27 cellular contexts compared by ENCODE assay signal in the genomic region with DNA sequence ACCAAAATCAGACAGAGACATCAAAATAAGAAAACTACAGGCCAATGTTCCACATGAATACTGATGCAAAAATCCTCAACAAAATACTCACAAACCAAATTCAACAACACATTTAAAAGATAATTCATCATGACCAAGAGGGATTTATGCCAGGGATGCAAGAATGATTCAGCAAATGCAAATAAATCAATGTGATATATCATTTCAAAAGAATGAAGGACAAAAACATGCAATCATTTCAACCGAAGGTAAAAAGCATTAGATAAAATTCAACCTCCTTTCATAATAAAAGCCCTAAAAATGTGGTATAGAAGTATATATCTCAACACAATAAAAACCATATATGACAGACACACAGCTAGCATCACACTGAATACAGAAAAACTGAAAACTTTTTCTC.
DNase-seq lines count a peak whose midpoint lies in the region; ATAC-seq and TF ChIP-seq lines count a peak whose summit lies in the region.
"Had no signal": no experiment of that assay in that cellular context is flagged by ENCODE, and none has a peak within 500 bp of the region (broad histone marks: within the 10 kb centered on the region; RNA-seq: fewer than 3 reads in every experiment).

No MANE protein-coding gene starts in this region.

- H3K27ac Mint-ChIP-seq in MCF 10A (ENCODE audit: low read depth, unreplicated experiment) = no peak overlapping the region
- H3K27ac Mint-ChIP-seq: naive thymus-derived CD8-positive, alpha-beta T cell; T-helper 1 cell treated with Interleukin-12 subunit alpha and Interleukin-12 subunit beta and Interleukin-4 antibody, amounts not matched to agents 30 μg/mL and 1 μg/mL, for 36 hours had no signal

- in situ Hi-C loops in KBM-7 (cut with MboI; ENCODE audit: low pct_unique_long_range_greater_than_20kb, low sequenced_read_pairs) = no loop called here

- H3K79me2 ChIP-seq in trophoblast cell (ENCODE audit: control insufficient read depth, insufficient read depth, low read length, poor library complexity) = no peaks in the 10 kb centered on the region

- H3K23ac ChIP-seq in trophoblast cell (ENCODE audit: low read length) = no peak overlapping the region

- no peak overlapping the region for H2AFZ ChIP-seq in trophoblast cell (ENCODE audit: insufficient read depth, low read length, poor library complexity)

- H4K8ac ChIP-seq in trophoblast cell (ENCODE audit: low read depth, low read length) = no peak overlapping the region

- no peak overlapping the region for H2BK120ac ChIP-seq in trophoblast cell (ENCODE audit: insufficient read depth, low read length, poor library complexity)

- POLR2A ChIA-PET in MCF 10A (lab: Yijun Ruan, JAX) = no interaction called here

- no peak overlapping the region for H2BK5ac ChIP-seq in trophoblast cell (ENCODE audit: low read depth, low read length, poor library complexity)

- no peak overlapping the region for H3K4me2 ChIP-seq in trophoblast cell (ENCODE audit: low read length)

- H4K12ac ChIP-seq in trophoblast cell (ENCODE audit: low read depth, low read length) = no peak overlapping the region

- no CpG with 5 or more reads among the region's 1 CpG for WGBS in trophoblast cell (ENCODE audit: extremely low coverage, insufficient coverage, insufficient read length)
- 73 to 89% (median 77%) methylated on average over 1 of the region's 1 CpG for WGBS in heart left ventricle, 4 donors

- no peak overlapping the region for H3K4me3 Mint-ChIP-seq in MCF 10A (ENCODE audit: unreplicated experiment)
- H3K4me3 Mint-ChIP-seq: CD14-positive monocyte; naive thymus-derived CD8-positive, alpha-beta T cell; T-helper 1 cell treated with Interleukin-12 subunit alpha and Interleukin-12 subunit beta and Interleukin-4 antibody, amounts not matched to agents 30 μg/mL and 1 μg/mL, for 36 hours had no signal

- BruUV-seq in MCF 10A (replicated peaks; lab: Mats Ljungman, UMichigan) = no TSS peak

- H3K18ac ChIP-seq in trophoblast cell (ENCODE audit: low read length) = no peak overlapping the region

- H3K9me3 Mint-ChIP-seq in MCF 10A (ENCODE audit: unreplicated experiment) = peaks cover 9% of the 10 kb centered on the region
- H3K9me3 Mint-ChIP-seq: T-helper 1 cell treated with Interleukin-12 subunit alpha and Interleukin-12 subunit beta and Interleukin-4 antibody, amounts not matched to agents 30 μg/mL and 1 μg/mL, for 36 hours had no signal

- no peaks in the 10 kb centered on the region for H3K36me3 Mint-ChIP-seq in MCF 10A (ENCODE audit: insufficient read depth, unreplicated experiment)
- H3K36me3 Mint-ChIP-seq: CD14-positive monocyte; naive thymus-derived CD8-positive, alpha-beta T cell had no signal

- DNase-seq in MCF 10A (ENCODE audit: unreplicated experiment) = peak; percentile 46
- DNase-seq in breast epithelium (ENCODE audit: low spot score in 2 of 2) = no peak
- DNase-seq in OCI-M1 (lab: John Stamatoyannopoulos, UW) = peak; percentile 12
- DNase-seq in fibroblast of gingiva (ENCODE audit: low read depth) = peak; percentile 44
- DNase-seq in stromal cell of bone marrow (ENCODE audit: low read depth) = peak; percentile 34
- DNase-seq in trophoblast cell = no peak
- DNase-seq in heart left ventricle = no peak
- no peak for DNase-seq in KBM-7
- DNase-seq: 8988T; activated CD4-positive, alpha-beta T cell treated with anti-CD3 and anti-CD28 coated beads, Interleukin-2, amount 50 U/mL, for 1 hour; activated gamma-delta T cell treated with Interleukin-2 at 50 U/mL for 16 hours; amniotic stem cell; caudate nucleus; dermis blood vessel endothelial cell; DMS 273 treated with DMSO at 0.1 percent for 48 hours; GF-D8; H7; left colon; MV-4-11; naive thymus-derived CD8-positive, alpha-beta T cell; NCI-H1694 treated with DMSO at 0.1 percent for 48 hours; NCI-H774; right cardiac atrium; SIG-M5 had no signal

- no peak overlapping the region for H4K91ac ChIP-seq in trophoblast cell (ENCODE audit: low read depth, low read length)

- no peak overlapping the region for H3K4ac ChIP-seq in trophoblast cell (ENCODE audit: low read depth, low read length)

- H3K9ac ChIP-seq in trophoblast cell (ENCODE audit: low read length) = no peak overlapping the region

- H3K9me3 ChIP-seq in breast epithelium (no peaks in the 10 kb centered on the region), trophoblast cell (ENCODE audit: insufficient read depth, low read depth, low read length) (peaks cover 2% of the 10 kb centered on the region), heart left ventricle (peaks cover 0 to 14% (median 0%) of the 10 kb centered on the region in 12 donors)
- H3K9me3 ChIP-seq: vagina had no signal

- intact Hi-C loops in MCF 10A (cut with micrococcal nuclease) = no loop called here
- intact Hi-C loops in breast epithelium (cut with DNase I; ENCODE audit: low total_unique reads) = no loop called here
- intact Hi-C loops in heart left ventricle (cut with DNase I) = no loop called here

- H3K27ac ChIP-seq in breast epithelium (no peak overlapping the region), trophoblast cell (ENCODE audit: low read depth, low read length) (no peak overlapping the region), heart left ventricle (no peak overlapping the region)
- H3K27ac ChIP-seq: vagina had no signal

- H3K4me1 Mint-ChIP-seq in MCF 10A (ENCODE audit: insufficient read depth, unreplicated experiment) = peaks cover 28% of the 10 kb centered on the region

- H3K36me3 ChIP-seq in breast epithelium = no peaks in the 10 kb centered on the region
- no peaks in the 10 kb centered on the region for H3K36me3 ChIP-seq in trophoblast cell (ENCODE audit: control insufficient read depth in 1 of 2, insufficient read depth in 2 of 2, low read length in 2 of 2)
- H3K36me3 ChIP-seq in heart left ventricle = no peaks in the 10 kb centered on the region
- H3K36me3 ChIP-seq: vagina had no signal

- TF ChIP-seq POLR2A in breast epithelium (IDR thresholded peaks at IDR 0.05) = no peak
- TF ChIP-seq POLR2A in heart left ventricle (IDR thresholded peaks at IDR 0.05) = no peak

- CTCF ChIA-PET in MCF 10A (lab: Yijun Ruan, JAX) = interaction anchor here (0.7 kb wide), 2 partner anchors 17 to 457 kb away, joined by 3 to 5 read pairs; no protein-coding TSS in a partner anchor

- no peak overlapping the region for H2BK12ac ChIP-seq in trophoblast cell (ENCODE audit: low read length)

- H3K4me3 ChIP-seq in breast epithelium (no peak overlapping the region), trophoblast cell (ENCODE audit: low read depth, low read length) (no peak overlapping the region), heart left ventricle (no peak overlapping the region)
- H3K4me3 ChIP-seq: vagina had no signal

- TF ChIP-seq CTCF in MCF 10A (IDR thresholded peaks at IDR 0.05; ENCODE audit: unreplicated experiment) (no peak), breast epithelium (IDR thresholded peaks at IDR 0.05) (no peak), heart left ventricle (IDR thresholded peaks at IDR 0.05) (no peak)

- H3K4me1 ChIP-seq in breast epithelium = no peaks in the 10 kb centered on the region
- H3K4me1 ChIP-seq in trophoblast cell (ENCODE audit: control insufficient read depth in 1 of 2, insufficient read depth in 2 of 2, low read length in 2 of 2) = no peaks in the 10 kb centered on the region
- H3K4me1 ChIP-seq in heart left ventricle = peaks cover 0 to 22% (median 0%) of the 10 kb centered on the region in 12 donors
- H3K4me1 ChIP-seq: vagina had no signal

- H3K14ac ChIP-seq in trophoblast cell (ENCODE audit: low read length) = no peak overlapping the region

- no peaks in the 10 kb centered on the region for H3K27me3 ChIP-seq in breast epithelium
- no peaks in the 10 kb centered on the region for H3K27me3 ChIP-seq in trophoblast cell (ENCODE audit: insufficient read depth, low read length)
- no peaks in the 10 kb centered on the region for H3K27me3 ChIP-seq in heart left ventricle
- H3K27me3 ChIP-seq: vagina had no signal

- H2AK5ac ChIP-seq in trophoblast cell (ENCODE audit: low read length) = no peak overlapping the region

- H3K27me3 Mint-ChIP-seq in MCF 10A (ENCODE audit: insufficient read depth, unreplicated experiment) = no peaks in the 10 kb centered on the region

- no peaks in the 10 kb centered on the region for H3K79me1 ChIP-seq in trophoblast cell (ENCODE audit: low read length)

- no peak for ATAC-seq in heart left ventricle
- ATAC-seq: left colon; naive thymus-derived CD8-positive, alpha-beta T cell; right cardiac atrium had no signal

Comparison
In these comparisons a context has a peak if more than half of its experiments do, and no peak if none do; other contexts are left out.
1. DNase-seq: peak in MCF 10A (single experiment), OCI-M1 (single experiment), fibroblast of gingiva (single experiment) and stromal cell of bone marrow (single experiment); none in breast epithelium (0 of 2), trophoblast cell (0 of 2), heart left ventricle (0 of 5) and KBM-7 (single experiment).